Comparison of ENCODE assay signal across 19 cellular contexts in genomic region chr4:110062166-110062565, GRCh38.
"Had no signal": no experiment of that assay in that cellular context is flagged by ENCODE, and none has a peak within 500 bp of the region (broad histone marks: within the 10 kb centered on the region; RNA-seq: fewer than 3 reads in every experiment).

No MANE protein-coding gene starts in this region.

- H3K4me3 ChIP-seq: ascending aorta, breast epithelium, gastroesophageal sphincter, hepatocyte, right lobe of liver, smooth muscle cell, testis, upper lobe of right lung had no signal

- H3K36me3 Mint-ChIP-seq: activated naive CD8-positive, alpha-beta T cell treated with anti-CD3 and anti-CD28 coated beads, Interleukin-2, amount 10 ng/mL, durations not matched to agents 7 days and 5 days had no signal

- ATAC-seq: gastroesophageal sphincter; right lobe of liver; SK-N-SH treated with all-trans-retinoic acid at 6 μM for 48 hours; stimulated activated naive CD8-positive, alpha-beta T cell treated with anti-CD3 and anti-CD28 coated beads, Interleukin-15, Interleukin-2, amounts not matched to agents 100 U/mL and 50 U/mL, for 24 hours; upper lobe of right lung had no signal

- H3K27me3 ChIP-seq: ascending aorta, breast epithelium, gastroesophageal sphincter, hepatocyte, right lobe of liver, testis, upper lobe of right lung had no signal

- H3K27ac ChIP-seq: ascending aorta, breast epithelium, gastroesophageal sphincter, hepatocyte, right lobe of liver, testis, upper lobe of right lung had no signal

- H3K36me3 ChIP-seq: ascending aorta, breast epithelium, gastroesophageal sphincter, right lobe of liver, upper lobe of right lung had no signal

- DNase-seq: activated CD4-positive, alpha-beta T cell treated with anti-CD3 and anti-CD28 coated beads for 1 hour; activated CD4-positive, alpha-beta T cell treated with anti-CD3 and anti-CD28 coated beads, Interleukin-2, amount 50 U/mL, for 4 hours; activated naive CD8-positive, alpha-beta T cell treated with anti-CD3 and anti-CD28 coated beads, Interleukin-2, amount 10 ng/mL, durations not matched to agents 7 days and 5 days; activated T-cell treated with anti-CD3 and anti-CD28 coated beads, Interleukin-2, amount 50 U/mL, for 48 hours; right lobe of liver; SHP77 treated with DMSO at 0.1 percent for 48 hours; stimulated activated CD4-positive, alpha-beta T cell treated with anti-CD3 and anti-CD28 coated beads, Interleukin-4, amount 100 ng/mL, for 4 hours; stimulated activated CD8-positive, alpha-beta memory T cell treated with anti-CD3 and anti-CD28 coated beads, Interleukin-4, amount 100 ng/mL, for 48 hours; stimulated activated naive CD8-positive, alpha-beta T cell treated with anti-CD3 and anti-CD28 coated beads, Interleukin-15, Interleukin-2, amounts not matched to agents 100 U/mL and 50 U/mL, for 24 hours; T-helper 1 cell; testis; upper lobe of right lung had no signal

- H3K27ac Mint-ChIP-seq: activated naive CD8-positive, alpha-beta T cell treated with anti-CD3 and anti-CD28 coated beads, Interleukin-2, amount 10 ng/mL, durations not matched to agents 7 days and 5 days; progenitor cell of endocrine pancreas had no signal

- H3K9me3 ChIP-seq: ascending aorta, breast epithelium, gastroesophageal sphincter, right lobe of liver, testis, upper lobe of right lung had no signal

- H3K4me3 Mint-ChIP-seq: activated naive CD8-positive, alpha-beta T cell treated with anti-CD3 and anti-CD28 coated beads, Interleukin-2, amount 10 ng/mL, durations not matched to agents 7 days and 5 days had no signal

- H3K4me1 ChIP-seq: ascending aorta, breast epithelium, testis, upper lobe of right lung had no signal

- H3K27me3 Mint-ChIP-seq: activated naive CD8-positive, alpha-beta T cell treated with anti-CD3 and anti-CD28 coated beads, Interleukin-2, amount 10 ng/mL, durations not matched to agents 7 days and 5 days; progenitor cell of endocrine pancreas had no signal

- H3K9me3 Mint-ChIP-seq: activated naive CD8-positive, alpha-beta T cell treated with anti-CD3 and anti-CD28 coated beads, Interleukin-2, amount 10 ng/mL, durations not matched to agents 7 days and 5 days had no signal
